ENCODE assay signal across 1 cellular context in the genomic region with DNA sequence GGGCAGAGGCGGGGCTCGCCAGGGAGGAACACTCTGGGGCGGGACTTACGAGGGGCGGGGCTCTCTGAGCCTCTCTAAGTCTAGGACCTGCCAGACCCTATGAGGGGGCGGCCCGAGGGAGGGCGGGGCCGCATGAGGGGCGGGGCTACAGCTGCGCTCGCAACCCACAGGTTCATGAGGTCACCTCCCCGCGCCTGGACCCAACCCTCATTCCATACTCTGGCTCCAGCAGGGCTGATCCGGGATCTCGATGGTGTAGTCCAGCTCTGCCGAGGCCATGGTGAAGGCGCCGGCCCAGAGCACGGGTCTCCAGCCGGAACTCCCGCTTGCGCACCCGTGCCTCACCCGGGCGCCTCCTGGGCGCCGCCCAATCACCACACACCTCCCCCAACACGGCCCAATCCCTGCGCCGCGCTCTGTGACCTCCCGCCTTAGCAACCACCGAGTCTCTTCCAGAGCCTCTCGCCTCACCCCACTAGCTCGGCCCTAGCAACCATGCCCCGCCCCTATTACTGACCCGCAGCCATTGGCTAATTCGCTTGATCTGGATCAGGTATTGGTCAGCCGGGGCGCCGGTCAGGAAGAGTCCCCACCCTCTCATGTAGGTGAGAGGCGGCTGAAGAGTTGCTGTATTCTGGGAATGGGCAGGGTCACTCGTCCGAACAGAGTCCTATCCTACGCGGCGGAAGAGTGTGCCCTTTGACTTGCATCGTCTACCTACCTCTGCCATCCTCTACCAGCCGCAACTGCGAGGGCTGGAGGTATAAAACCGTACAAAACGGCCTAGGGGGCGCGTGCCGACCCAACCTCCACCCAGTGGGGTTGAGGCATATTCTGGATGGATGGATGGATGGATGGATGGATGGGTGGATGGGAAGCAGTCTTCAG.
TF ChIP-seq lines count a peak whose summit lies in the region.

ARMH1 (plus strand) TSS at position 602 of the 888 bp plus-strand sequence. CDS start 14,984 bp downstream, outside the sequence.
TMEM53 (minus strand) TSS at position 369 of the 888 bp plus-strand sequence; CDS start at position 279, 90 bp downstream.

TF ChIP-seq in neural cell, 6 proteins besides CTCF, POLR2A, EP300 and RAD21:
- TF ChIP-seq, protein P1, sequence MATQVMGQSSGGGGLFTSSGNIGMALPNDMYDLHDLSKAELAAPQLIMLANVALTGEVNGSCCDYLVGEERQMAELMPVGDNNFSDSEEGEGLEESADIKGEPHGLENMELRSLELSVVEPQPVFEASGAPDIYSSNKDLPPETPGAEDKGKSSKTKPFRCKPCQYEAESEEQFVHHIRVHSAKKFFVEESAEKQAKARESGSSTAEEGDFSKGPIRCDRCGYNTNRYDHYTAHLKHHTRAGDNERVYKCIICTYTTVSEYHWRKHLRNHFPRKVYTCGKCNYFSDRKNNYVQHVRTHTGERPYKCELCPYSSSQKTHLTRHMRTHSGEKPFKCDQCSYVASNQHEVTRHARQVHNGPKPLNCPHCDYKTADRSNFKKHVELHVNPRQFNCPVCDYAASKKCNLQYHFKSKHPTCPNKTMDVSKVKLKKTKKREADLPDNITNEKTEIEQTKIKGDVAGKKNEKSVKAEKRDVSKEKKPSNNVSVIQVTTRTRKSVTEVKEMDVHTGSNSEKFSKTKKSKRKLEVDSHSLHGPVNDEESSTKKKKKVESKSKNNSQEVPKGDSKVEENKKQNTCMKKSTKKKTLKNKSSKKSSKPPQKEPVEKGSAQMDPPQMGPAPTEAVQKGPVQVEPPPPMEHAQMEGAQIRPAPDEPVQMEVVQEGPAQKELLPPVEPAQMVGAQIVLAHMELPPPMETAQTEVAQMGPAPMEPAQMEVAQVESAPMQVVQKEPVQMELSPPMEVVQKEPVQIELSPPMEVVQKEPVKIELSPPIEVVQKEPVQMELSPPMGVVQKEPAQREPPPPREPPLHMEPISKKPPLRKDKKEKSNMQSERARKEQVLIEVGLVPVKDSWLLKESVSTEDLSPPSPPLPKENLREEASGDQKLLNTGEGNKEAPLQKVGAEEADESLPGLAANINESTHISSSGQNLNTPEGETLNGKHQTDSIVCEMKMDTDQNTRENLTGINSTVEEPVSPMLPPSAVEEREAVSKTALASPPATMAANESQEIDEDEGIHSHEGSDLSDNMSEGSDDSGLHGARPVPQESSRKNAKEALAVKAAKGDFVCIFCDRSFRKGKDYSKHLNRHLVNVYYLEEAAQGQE (IDR thresholded peaks at IDR 0.05; ENCODE audit: borderline replicate concordance) = peak; percentile 5
- peak; percentile 77 for TF ChIP-seq POLR2AphosphoS5 (IDR thresholded peaks at IDR 0.05)
- TF ChIP-seq EZH2 (IDR thresholded peaks at IDR 0.05; ENCODE audit: borderline replicate concordance, insufficient read depth, low read length, poor library complexity, severe bottlenecking) = no peak
- no peak for TF ChIP-seq SMC3 (conservative IDR thresholded peaks at IDR 0.05; ENCODE audit: poor library complexity)
- TF ChIP-seq TAF1 (IDR thresholded peaks at IDR 0.05; ENCODE audit: low read depth) = peak; percentile 26
- TF ChIP-seq MXI1 (conservative IDR thresholded peaks at IDR 0.05; ENCODE audit: poor library complexity, severe bottlenecking) = peak; percentile 82
